ENCODE assay signal across 9 cellular contexts in the genomic region with DNA sequence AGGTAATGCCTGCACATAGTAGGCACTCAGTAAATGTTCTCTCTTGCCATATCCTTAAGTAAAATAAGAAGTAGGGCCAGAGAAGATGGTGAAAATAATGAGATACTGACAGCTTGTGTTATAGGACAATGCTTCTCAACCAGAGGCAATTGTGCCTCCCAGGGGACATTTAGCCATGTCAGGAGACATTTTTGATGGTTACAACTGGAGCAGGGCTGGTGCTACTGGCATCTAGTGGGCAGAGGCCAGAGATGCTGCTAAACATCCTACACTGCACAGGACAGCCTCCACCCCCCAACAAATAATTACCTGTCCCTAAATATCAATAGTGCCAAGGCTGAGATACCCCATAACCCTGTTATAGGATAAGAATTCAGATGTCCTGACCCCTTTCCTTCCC. TPM values are rescaled to one million over a fixed set of nuclear protein-coding genes. Genes with fewer than 3 reads are reported as not detected.
DNase-seq lines count a peak whose midpoint lies in the region; ATAC-seq and TF ChIP-seq lines count a peak whose summit lies in the region.
"Had no signal": no experiment of that assay in that cellular context is flagged by ENCODE, and none has a peak within 500 bp of the region (broad histone marks: within the 10 kb centered on the region; RNA-seq: fewer than 3 reads in every experiment).

No MANE protein-coding gene starts in this region.

- peaks cover 25% of the 10 kb centered on the region for H3K4me1 ChIP-seq in CD8-positive, alpha-beta T cell (ENCODE audit: insufficient read depth, low read length)
- H3K4me1 ChIP-seq in liver (ENCODE audit: control insufficient read depth in 4 of 4, insufficient read depth in 4 of 4, low read length in 3 of 4) = peaks cover 2 to 15% (median 5%) of the 10 kb centered on the region in 4 donors
- H3K4me1 ChIP-seq in gastroesophageal sphincter = peaks cover 0 to 21% (median 9%) of the 10 kb centered on the region in 3 donors
- peaks cover 9% of the 10 kb centered on the region for H3K4me1 ChIP-seq in mucosa of descending colon (ENCODE audit: low read depth)

- peaks cover 43% of the 10 kb centered on the region for H3K4me1 Mint-ChIP-seq in CD8-positive, alpha-beta T cell (ENCODE audit: low read depth)
- peaks cover 44% of the 10 kb centered on the region for H3K4me1 Mint-ChIP-seq in activated CD4-positive, alpha-beta memory T cell treated with anti-CD3 and anti-CD28 coated beads for 36 hours (ENCODE audit: low read depth)

- peak; percentile 59 to 71 for TF ChIP-seq RAD21 in liver (IDR thresholded peaks at IDR 0.05)

- H3K36me3 Mint-ChIP-seq in CD8-positive, alpha-beta T cell = peaks cover 16% of the 10 kb centered on the region
- peaks cover 14% of the 10 kb centered on the region for H3K36me3 Mint-ChIP-seq in activated CD4-positive, alpha-beta memory T cell treated with anti-CD3 and anti-CD28 coated beads for 36 hours

- H3K36me3 ChIP-seq in CD8-positive, alpha-beta T cell (ENCODE audit: insufficient read depth, low read length) = no peaks in the 10 kb centered on the region
- H3K36me3 ChIP-seq in liver (ENCODE audit: control insufficient read depth in 4 of 4, insufficient read depth in 3 of 4, low read depth in 1 of 4, low read length in 3 of 4) (no peaks in the 10 kb centered on the region), gastroesophageal sphincter (no peaks in the 10 kb centered on the region), mucosa of descending colon (ENCODE audit: low read depth) (no peaks in the 10 kb centered on the region)

- no peaks in the 10 kb centered on the region for H3K27me3 Mint-ChIP-seq in CD8-positive, alpha-beta T cell (ENCODE audit: low read depth)
- no peaks in the 10 kb centered on the region for H3K27me3 Mint-ChIP-seq in activated CD4-positive, alpha-beta memory T cell treated with anti-CD3 and anti-CD28 coated beads for 36 hours

- peak in 2 of 7 experiments; percentile 18 to 28 for DNase-seq in CD8-positive, alpha-beta T cell
- DNase-seq in HL-60 (ENCODE audit: low read depth in 1 of 2, low spot score in 1 of 2) (peak in 1 of 2 experiments; percentile 63), mesenteric fat pad (ENCODE audit: low spot score) (no peak), mucosa of descending colon (no peak)
- DNase-seq in activated CD4-positive, alpha-beta memory T cell treated with anti-CD3 and anti-CD28 coated beads for 36 hours = peak; percentile 66

- H3K9me3 Mint-ChIP-seq in CD8-positive, alpha-beta T cell = no peaks in the 10 kb centered on the region
- H3K9me3 Mint-ChIP-seq in activated CD4-positive, alpha-beta memory T cell treated with anti-CD3 and anti-CD28 coated beads for 36 hours = no peaks in the 10 kb centered on the region

- no peak for TF ChIP-seq POLR2A in gastroesophageal sphincter (IDR thresholded peaks at IDR 0.05)

- CTCF ChIA-PET in CD8-positive, alpha-beta T cell (lab: Charles Lee) = interaction anchor here (0.6 to 10.4 kb wide), 7 partner anchors 21 to 630 kb away, joined by 3 to 145 read pairs (median 15); a partner anchor contains a TSS
- CTCF ChIA-PET in activated CD4-positive, alpha-beta memory T cell treated with anti-CD3 and anti-CD28 coated beads for 36 hours (lab: Charles Lee) = interaction anchor here (0.6 to 7.4 kb wide), 15 partner anchors 15 to 699 kb away, joined by 3 to 159 read pairs (median 8); a partner anchor contains a TSS

- H3K4me3 ChIP-seq in CD8-positive, alpha-beta T cell (ENCODE audit: low read depth, low read length) = no peak overlapping the region
- no peak overlapping the region for H3K4me3 ChIP-seq in HL-60 (replicated peaks; ENCODE audit: insufficient read depth, low read length)
- no peak overlapping the region for H3K4me3 ChIP-seq in liver (ENCODE audit: low read depth in 1 of 3, low read length in 3 of 3)
- H3K4me3 ChIP-seq in gastroesophageal sphincter = no peak overlapping the region
- no peak overlapping the region for H3K4me3 ChIP-seq in mucosa of descending colon

- H3K9me3 ChIP-seq in CD8-positive, alpha-beta T cell (ENCODE audit: low read length) = no peaks in the 10 kb centered on the region
- H3K9me3 ChIP-seq in liver (ENCODE audit: control insufficient read depth in 4 of 4, low read length in 3 of 4) (no peaks in the 10 kb centered on the region), gastroesophageal sphincter (no peaks in the 10 kb centered on the region), mucosa of descending colon (no peaks in the 10 kb centered on the region)

- H3K27me3 ChIP-seq in CD8-positive, alpha-beta T cell (ENCODE audit: insufficient read depth, low read length) = no peaks in the 10 kb centered on the region
- H3K27me3 ChIP-seq in HL-60 (ENCODE audit: insufficient read depth, poor library complexity, severe bottlenecking) = no peaks in the 10 kb centered on the region
- no peaks in the 10 kb centered on the region for H3K27me3 ChIP-seq in liver (ENCODE audit: control insufficient read depth in 4 of 4, insufficient read depth in 4 of 4, low read length in 3 of 4)
- no peaks in the 10 kb centered on the region for H3K27me3 ChIP-seq in gastroesophageal sphincter

- intact Hi-C loops in CD8-positive, alpha-beta T cell (cut with DNase I, micrococcal nuclease) = loop anchor here (2.0 to 5.0 kb wide), 4 partner anchors 55 to 917 kb away; a partner anchor contains a TSS
- intact Hi-C loops in activated CD4-positive, alpha-beta memory T cell treated with anti-CD3 and anti-CD28 coated beads for 36 hours (cut with micrococcal nuclease) = loop anchor here (1.0 to 2.0 kb wide), 4 partner anchors 120 to 697 kb away; a partner anchor contains a TSS
- intact Hi-C loops in mucosa of descending colon (cut with DNase I, micrococcal nuclease) = loop anchor here (5.0 to 10.0 kb wide), 3 partner anchors 121 to 581 kb away; no protein-coding TSS in a partner anchor

- peak; percentile 18 for ATAC-seq in CD8-positive, alpha-beta T cell
- ATAC-seq in gastroesophageal sphincter (no peak), mucosa of descending colon (no peak), GM19351 (IDR thresholded peaks at IDR 0.05; ENCODE audit: unreplicated experiment) (no peak)

- POLR2A ChIA-PET in CD8-positive, alpha-beta T cell (lab: Charles Lee) = interaction anchor here (2.6 kb wide), 1 partner anchor 54 kb away, joined by 8 read pairs; a partner anchor contains a TSS
- POLR2A ChIA-PET in activated CD4-positive, alpha-beta memory T cell treated with anti-CD3 and anti-CD28 coated beads for 36 hours (lab: Charles Lee) = interaction anchor here (1.3 kb wide), 1 partner anchor 71 kb away, joined by 3 read pairs; no protein-coding TSS in a partner anchor

- TF ChIP-seq EP300 in gastroesophageal sphincter (IDR thresholded peaks at IDR 0.05) = no peak

- peak overlapping the region; percentile 64 for H3K27ac Mint-ChIP-seq in CD8-positive, alpha-beta T cell
- H3K27ac Mint-ChIP-seq in activated CD4-positive, alpha-beta memory T cell treated with anti-CD3 and anti-CD28 coated beads for 36 hours = no peak overlapping the region

- H3K4me3 Mint-ChIP-seq in CD8-positive, alpha-beta T cell = peak overlapping the region; percentile 92
- peak overlapping the region; percentile 82 for H3K4me3 Mint-ChIP-seq in activated CD4-positive, alpha-beta memory T cell treated with anti-CD3 and anti-CD28 coated beads for 36 hours

- no peak overlapping the region for H3K27ac ChIP-seq in CD8-positive, alpha-beta T cell (ENCODE audit: low read depth, low read length)
- no peak overlapping the region for H3K27ac ChIP-seq in HL-60 (replicated peaks)
- H3K27ac ChIP-seq in liver (ENCODE audit: low read depth in 1 of 2, low read length in 2 of 2) = no peak overlapping the region
- no peak overlapping the region for H3K27ac ChIP-seq in gastroesophageal sphincter

- H3K9ac ChIP-seq in liver (ENCODE audit: low read depth in 1 of 2, low read length in 2 of 2) = no peak overlapping the region

- TF ChIP-seq CTCF in CD8-positive, alpha-beta T cell (IDR thresholded peaks at IDR 0.05) = peak; percentile 21
- peak; percentile 41 for TF ChIP-seq CTCF in HL-60 (IDR thresholded peaks at IDR 0.05; ENCODE audit: insufficient read depth, low read length)
- TF ChIP-seq CTCF in liver (IDR thresholded peaks at IDR 0.05; ENCODE audit: low read depth, low read length, missing input control) = peak; percentile 9
- no peak for TF ChIP-seq CTCF in gastroesophageal sphincter (IDR thresholded peaks at IDR 0.05)
- no peak for TF ChIP-seq CTCF in mucosa of descending colon (IDR thresholded peaks at IDR 0.05)

TF ChIP-seq in liver, 16 proteins besides CTCF, POLR2A, EP300 and RAD21 (continues in another document):
- TF ChIP-seq TAF1 (conservative IDR thresholded peaks at IDR 0.05) (no peak), RXRA (IDR thresholded peaks at IDR 0.05) (no peak)

RNA-seq across cellular contexts. Expression of a gene that starts 1.7 kb away (rescaled TPM):
- 1 to 10 TPM; 6.9 to 8.7 TPM for total RNA-seq in CD8-positive, alpha-beta T cell
- total RNA-seq in activated CD4-positive, alpha-beta memory T cell treated with anti-CD3 and anti-CD28 coated beads for 36 hours = 10 to 100 TPM; 29.7 to 36.7 TPM
- 1 to 10 TPM; 3.8 to 6.1 TPM for total RNA-seq in liver
- polyA plus RNA-seq in liver = 1 to 10 TPM; 3.4 to 3.6 TPM
- 10 to 100 TPM in 2 of 4 donors, 1 to 10 TPM in 2; 5.1 to 11.1 (median 9.1) TPM for total RNA-seq in gastroesophageal sphincter
- total RNA-seq in mesenteric fat pad = 10.6 TPM
- total RNA-seq in mucosa of descending colon = 10 to 100 TPM in 2 of 3 donors, 1 to 10 TPM in 1; 9.1 to 14.4 (median 11.6) TPM

RNA-seq across cellular contexts. Expression of a gene that starts 3.4 kb away (rescaled TPM):
- not detected for total RNA-seq in CD8-positive, alpha-beta T cell
- total RNA-seq in activated CD4-positive, alpha-beta memory T cell treated with anti-CD3 and anti-CD28 coated beads for 36 hours = not detected
- not detected for total RNA-seq in liver
- not detected for polyA plus RNA-seq in liver
- total RNA-seq in gastroesophageal sphincter = not detected
- total RNA-seq in mesenteric fat pad = not detected
- total RNA-seq in mucosa of descending colon = not detected
- total RNA-seq: ureter had no signal

RNA-seq across cellular contexts. Expression of a gene that starts 24.1 kb away (rescaled TPM):
- total RNA-seq in CD8-positive, alpha-beta T cell = 10 to 100 TPM in 1 of 2 experiments, 1 to 10 TPM in 1; 9.4 to 11.3 TPM
- total RNA-seq in activated CD4-positive, alpha-beta memory T cell treated with anti-CD3 and anti-CD28 coated beads for 36 hours = 10 to 100 TPM; 29.9 to 31.4 TPM
- total RNA-seq in liver (1 to 10 TPM; 5.6 to 7.7 TPM), gastroesophageal sphincter (10 to 100 TPM in 2 of 4 donors, 1 to 10 TPM in 2; 7.6 to 12.3 (median 9.3) TPM), mesenteric fat pad (14.0 TPM), mucosa of descending colon (10 to 100 TPM in 2 of 3 donors, 1 to 10 TPM in 1; 9.0 to 13.6 (median 12.1) TPM)
- polyA plus RNA-seq in liver = 1 to 10 TPM; 2.1 to 6.1 TPM

RNA-seq across cellular contexts. Expression of a gene that starts 29.6 kb away (rescaled TPM):
- total RNA-seq in CD8-positive, alpha-beta T cell = under 1 TPM; 0.19 to 0.38 TPM
- under 1 TPM; 0.05 to 0.07 TPM for total RNA-seq in activated CD4-positive, alpha-beta memory T cell treated with anti-CD3 and anti-CD28 coated beads for 36 hours
- total RNA-seq in liver (under 1 TPM in 1 of 2 donors, not detected in 1; 0.09 TPM), gastroesophageal sphincter (under 1 TPM in 3 of 4 donors, not detected in 1; 0.05 to 0.31 (median 0.13) TPM), mesenteric fat pad (not detected), mucosa of descending colon (under 1 TPM in 1 of 3 donors, not detected in 2; 0.05 TPM)
- under 1 TPM in 1 of 2 donors, not detected in 1; 0.02 TPM for polyA plus RNA-seq in liver

RNA-seq across cellular contexts. Expression of a gene that starts 54.5 kb away (rescaled TPM):
- total RNA-seq in CD8-positive, alpha-beta T cell = 10 to 100 TPM; 55.2 to 64.4 TPM
- total RNA-seq in activated CD4-positive, alpha-beta memory T cell treated with anti-CD3 and anti-CD28 coated beads for 36 hours = 10 to 100 TPM; 30.5 to 32.8 TPM
- total RNA-seq in liver (10 to 100 TPM; 24.0 to 28.0 TPM), gastroesophageal sphincter (10 to 100 TPM; 16.7 to 43.8 (median 30.8) TPM), mesenteric fat pad (23.7 TPM), mucosa of descending colon (10 to 100 TPM; 45.2 to 69.1 (median 64.1) TPM)
- polyA plus RNA-seq in liver = 10 to 100 TPM; 15.9 to 20.0 TPM

Comparison
In these comparisons a context has a peak if more than half of its experiments do, and no peak if none do; other contexts are left out.
1. CTCF ChIP-seq: peak in CD8-positive, alpha-beta T cell (single experiment), HL-60 (single experiment) and liver (single experiment); none in gastroesophageal sphincter (0 of 4) and mucosa of descending colon (single experiment).